8 cellular contexts compared by ENCODE assay signal in the genomic region with DNA sequence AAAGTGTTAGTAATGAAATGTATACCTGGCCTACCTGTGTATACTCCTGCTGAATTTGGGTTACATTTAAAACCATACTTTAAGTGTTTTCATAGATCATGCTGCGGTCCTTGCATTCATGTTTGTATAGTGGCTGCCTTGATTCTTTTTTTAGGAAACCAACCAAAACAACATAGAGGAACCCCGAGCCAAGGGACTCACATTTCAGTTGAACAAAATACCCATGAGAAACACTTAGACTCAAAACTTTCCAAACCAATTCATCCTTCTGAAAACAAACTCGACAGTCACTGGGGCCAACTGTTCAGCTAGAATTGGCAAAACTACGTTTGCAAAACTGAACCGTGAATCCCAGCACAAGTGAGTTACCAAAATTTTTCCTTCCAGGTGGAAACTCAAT. TPM values are rescaled to one million over a fixed set of nuclear protein-coding genes. Genes with fewer than 3 reads are reported as not detected.
A peak's percentile ranks its signal among the peaks of the same experiment; 100 is the strongest.
DNase-seq lines count a peak whose midpoint lies in the region; ATAC-seq and TF ChIP-seq lines count a peak whose summit lies in the region.

No MANE protein-coding gene starts in this region.

- H3K4me3 ChIP-seq in GM12865 (ENCODE audit: low read depth, low read length) (peak overlapping the region; percentile 56), prostate gland (peak overlapping the region; percentile 47 to 54)

- H3K27ac ChIP-seq in prostate gland, result peak overlapping the region; percentile 64 to 78

- in situ Hi-C loops in SK-MEL-5 (cut with HindIII; ENCODE audit: low pct_unique_long_range_greater_than_20kb, low sequenced_read_pairs), result no loop called here

- H3K4me1 ChIP-seq in prostate gland (replicated peaks), result no peaks in the 10 kb centered on the region

- 9% methylated on average over 5 of the region's 5 CpGs for WGBS in prostate gland

- H3K27me3 ChIP-seq in prostate gland (replicated peaks; ENCODE audit: insufficient read depth), result no peaks in the 10 kb centered on the region

- intact Hi-C loops in prostate gland (cut with DNase I), result loop anchor here (10.0 kb wide), 1 partner anchor 100 kb away; no protein-coding TSS in a partner anchor

- TF ChIP-seq POLR2A in prostate gland (IDR thresholded peaks at IDR 0.05), result no peak

- TF ChIP-seq CTCF in GM12865 (IDR thresholded peaks at IDR 0.05; ENCODE audit: insufficient read depth, low read depth, low read length, missing control alignments) (no peak), prostate gland (IDR thresholded peaks at IDR 0.05) (no peak)

- DNase-seq in GM12865 (ENCODE audit: low read depth) (no peak), SK-MEL-5 (ENCODE audit: low read depth, low spot score) (peak; percentile 3), fibroblast of peridontal ligament (ENCODE audit: extremely low read depth) (peak; percentile 75), prostate gland (ENCODE audit: low spot score) (no peak), NCI-H82 treated with DMSO at 0.1 percent for 48 hours (lab: John Stamatoyannopoulos, UW; ENCODE audit: unreplicated experiment) (no peak), NCI-H2081 treated with DMSO at 0.1 percent for 48 hours (lab: John Stamatoyannopoulos, UW) (no peak), NCI-H82 (lab: John Stamatoyannopoulos, UW) (no peak)

- ATAC-seq in esophagus mucosa, result no peak

- H3K36me3 ChIP-seq in prostate gland, result no peaks in the 10 kb centered on the region

- no peaks in the 10 kb centered on the region for H3K9me3 ChIP-seq in prostate gland

RNA-seq across cellular contexts. Expression of gene ADGRA3, which starts 1.4 kb away (rescaled TPM):
- total RNA-seq in SK-MEL-5 (2014; rRNA removed; shearing (Covaris generic)), result 50.8 and 52.5 TPM in 2 replicates
- polyA plus RNA-seq in SK-MEL-5 (2015; cell fraction: cytosol; rRNA removed), result 48.6 and 58.0 TPM in 2 replicates
- polyA plus RNA-seq in SK-MEL-5 (2015; cell fraction: nucleus; rRNA removed), result 76.2 and 88.3 TPM in 2 replicates
- total RNA-seq in prostate gland (10 to 100 TPM; 32.0 to 33.8 TPM), esophagus mucosa (6.3 TPM)

Comparison
In these comparisons a context has a peak if more than half of its experiments do, and no peak if none do; other contexts are left out.
1. DNase-seq: peak in SK-MEL-5 (single experiment) and fibroblast of peridontal ligament (single experiment); none in GM12865 (single experiment), prostate gland (single experiment), NCI-H82 treated with DMSO at 0.1 percent for 48 hours (single experiment), NCI-H2081 treated with DMSO at 0.1 percent for 48 hours (single experiment) and NCI-H82 (single experiment).